ENCODE assay signal across 8 cellular contexts in the genomic region with DNA sequence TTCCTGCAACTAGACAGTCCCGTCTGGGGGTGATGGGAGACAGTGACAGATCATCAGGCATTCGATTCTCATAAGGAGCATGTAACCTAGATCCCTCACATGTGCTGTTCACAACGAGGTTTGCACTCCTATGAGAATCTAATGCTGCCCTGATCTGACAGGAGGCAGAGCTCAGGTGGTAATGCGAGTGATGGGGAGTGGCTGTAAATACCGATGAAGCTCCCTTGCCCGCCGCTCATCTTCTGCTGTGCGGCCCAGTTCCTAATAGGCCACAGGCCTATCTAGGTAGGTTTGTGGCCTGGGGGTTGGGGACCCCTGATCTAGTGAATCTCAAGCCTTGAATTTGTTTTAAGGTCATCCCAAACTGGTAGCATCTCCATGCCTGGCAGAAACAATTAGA. TPM values are rescaled to one million over a fixed set of nuclear protein-coding genes. Genes with fewer than 3 reads are reported as not detected.
"Had no signal": no experiment of that assay in that cellular context is flagged by ENCODE, and none has a peak within 500 bp of the region (broad histone marks: within the 10 kb centered on the region; RNA-seq: fewer than 3 reads in every experiment).

No MANE protein-coding gene starts in this region.

- H3K4me3 ChIP-seq: K562 had no signal

- DNase-seq: IMR-90, KBM-7, KG1 had no signal

- H3K27ac ChIP-seq: HL-60 had no signal

- H3K27ac Mint-ChIP-seq: IgD-negative memory B cell had no signal

- H3K4me1 Mint-ChIP-seq: IgD-negative memory B cell had no signal

- H3K4me3 Mint-ChIP-seq: IgD-negative memory B cell had no signal

- H3K36me3 Mint-ChIP-seq: IgD-negative memory B cell had no signal

RNA-seq across cellular contexts. Expression of a gene that starts 27.3 kb away (rescaled TPM):
- total RNA-seq: HepG2, HT-29, IMR-90, K562 had no signal
